In the genomic region with DNA sequence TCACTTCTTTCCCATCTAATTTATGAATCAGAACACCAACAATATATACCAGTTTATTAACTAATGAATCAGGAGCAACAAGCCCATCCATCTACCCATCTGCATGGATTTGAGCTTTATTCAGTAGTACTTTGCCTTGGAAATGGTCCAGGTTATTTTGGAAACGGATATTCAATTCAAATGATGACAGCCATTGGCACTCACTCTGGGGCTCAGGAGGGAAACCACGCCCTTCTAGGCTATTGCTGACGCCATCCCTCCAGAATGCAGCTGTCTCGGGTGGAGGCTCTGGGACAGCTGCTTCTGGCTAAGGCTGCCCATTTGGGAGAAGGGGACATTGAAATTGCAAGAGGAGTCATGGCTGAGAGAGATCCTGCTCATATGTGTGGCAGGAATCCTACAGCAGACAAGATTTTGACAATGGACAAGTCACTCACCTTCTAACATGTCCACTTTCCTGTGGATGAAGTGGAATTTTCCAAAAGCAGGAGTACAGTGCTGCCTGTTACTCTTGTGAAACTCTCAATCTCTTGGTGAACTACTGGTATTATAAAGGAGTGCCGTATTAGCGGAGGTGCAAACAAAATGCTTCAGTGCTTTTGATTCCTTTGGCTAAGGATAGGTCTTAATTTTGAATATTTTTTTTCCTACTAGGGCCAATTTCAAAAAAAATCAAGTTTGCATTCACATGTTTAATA, we compare ENCODE assay signal across 8 cellular contexts. TPM values are rescaled to one million over a fixed set of nuclear protein-coding genes. Genes with fewer than 3 reads are reported as not detected.
DNase-seq lines count a peak whose midpoint lies in the region; ATAC-seq and FAIRE-seq lines count a peak whose summit lies in the region.

No MANE protein-coding gene starts in this region.

- FAIRE-seq in GM19239 (lab: Jason Lieb, UNC): no peak

- H3K9me3 ChIP-seq in thymus (ENCODE audit: control insufficient read depth): no peaks in the 10 kb centered on the region

- no peak overlapping the region for H3K4me3 ChIP-seq in thymus (ENCODE audit: low read length)

- no peaks in the 10 kb centered on the region for H3K27me3 ChIP-seq in thymus (ENCODE audit: control insufficient read depth, insufficient read depth)

- WGBS in thymus: 90% methylated on average over 6 of the region's 6 CpGs

- ATAC-seq in HG03196 (IDR thresholded peaks at IDR 0.05; ENCODE audit: unreplicated experiment): no peak
- ATAC-seq in HG02610 (IDR thresholded peaks at IDR 0.05; ENCODE audit: unreplicated experiment): no peak
- no peak for ATAC-seq in GM19452 (IDR thresholded peaks at IDR 0.05; ENCODE audit: unreplicated experiment)

- H3K36me3 ChIP-seq in thymus (ENCODE audit: control insufficient read depth, insufficient read depth): no peaks in the 10 kb centered on the region

- no peaks in the 10 kb centered on the region for H3K4me1 ChIP-seq in thymus (ENCODE audit: control insufficient read depth, insufficient read depth, low read length)

- H3K27ac ChIP-seq in thymus (ENCODE audit: low read depth): peak overlapping the region; percentile 48

- DNase-seq in HT1080 (ENCODE audit: low read depth) (peak; percentile 91), amniotic stem cell (lab: John Stamatoyannopoulos, UW) (peak; percentile 79), iris pigment epithelial cell (ENCODE audit: low read depth) (peak; percentile 90), GM19239 (ENCODE audit: insufficient read length, low spot score) (no peak)

RNA-seq across cellular contexts. Expression of gene TRAK1, which starts 29.3 kb away (rescaled TPM):
- 21.7 and 29.4 TPM in 2 replicates for total RNA-seq in HT1080 (2014; rRNA removed; shearing (Covaris generic))
- 23.4 and 27.8 TPM in 2 replicates for polyA plus RNA-seq in HT1080 (2015; cell fraction: cytosol; rRNA removed)
- 29.1 and 32.7 TPM in 2 replicates for polyA plus RNA-seq in HT1080 (2015; cell fraction: nucleus; rRNA removed)
- polyA plus RNA-seq in thymus: 20.1 TPM
